ENCODE assay signal across 28 cellular contexts in the genomic region with DNA sequence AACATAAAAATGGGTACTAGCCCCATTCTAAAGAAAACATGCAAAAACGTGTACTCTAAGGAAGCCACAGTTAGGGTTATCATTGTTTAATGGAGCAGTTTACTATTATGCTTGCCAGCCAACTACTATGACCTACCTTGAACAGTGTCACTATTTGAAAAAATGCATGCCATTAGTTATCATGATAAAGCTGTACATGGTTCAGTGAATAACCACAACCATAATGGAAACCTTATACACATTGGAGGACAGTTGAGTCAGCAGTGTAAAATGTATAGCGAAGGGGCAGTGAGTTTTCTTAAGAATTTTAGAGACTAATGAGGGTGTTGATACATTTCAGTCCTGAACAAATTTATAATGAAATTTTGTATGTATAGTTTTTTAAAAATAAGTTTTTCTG.
"Had no signal": no experiment of that assay in that cellular context is flagged by ENCODE, and none has a peak within 500 bp of the region (broad histone marks: within the 10 kb centered on the region; RNA-seq: fewer than 3 reads in every experiment).

No MANE protein-coding gene starts in this region.

- H3K4me1 ChIP-seq: stomach, suprapubic skin, thyroid gland, tibial artery, tibial nerve, transverse colon, upper lobe of left lung, upper lobe of right lung, uterus, vagina had no signal

- H3K27ac Mint-ChIP-seq: stimulated activated effector memory CD8-positive, alpha-beta T cell treated with anti-CD3 and anti-CD28 coated beads, Interleukin-12 subunit alpha, Interleukin-12 subunit beta, amount 100 ng/mL, for 72 hours; stimulated activated memory B cell treated with anti-CD40 and anti-IgM and Interleukin-4, amounts not matched to agents 10 μg/mL and 1 μg/mL and 100 μg/mL, for 72 hours; stimulated activated naive B cell treated with anti-CD40 and anti-IgM and Interleukin-4, amounts not matched to agents 10 μg/mL and 1 μg/mL and 100 μg/mL, for 72 hours; stimulated activated naive CD8-positive, alpha-beta T cell treated with anti-CD3 and anti-CD28 coated beads, Interleukin-15, amount 100 ng/mL, for 72 hours; stimulated activated naive CD8-positive, alpha-beta T cell treated with anti-CD3 and anti-CD28 coated beads, Interleukin-15, Interleukin-2, amounts not matched to agents 100 ng/mL and 50 ng/mL, for 24 hours; type B pancreatic cell had no signal

- ATAC-seq: stimulated activated effector memory CD8-positive, alpha-beta T cell treated with anti-CD3 and anti-CD28 coated beads, Interleukin-12 subunit alpha, Interleukin-12 subunit beta, amount 100 ng/mL, for 72 hours; stimulated activated memory B cell treated with anti-CD40 and anti-IgM and Interleukin-4, amounts not matched to agents 10 μg/mL and 1 μg/mL and 100 μg/mL, for 72 hours; stimulated activated naive B cell treated with anti-CD40 and anti-IgM and Interleukin-4, amounts not matched to agents 10 μg/mL and 1 μg/mL and 100 μg/mL, for 72 hours; stimulated activated naive CD8-positive, alpha-beta T cell treated with anti-CD3 and anti-CD28 coated beads, Interleukin-15, amount 100 ng/mL, for 72 hours; stimulated activated naive CD8-positive, alpha-beta T cell treated with anti-CD3 and anti-CD28 coated beads, Interleukin-15, Interleukin-2, amounts not matched to agents 100 U/mL and 50 U/mL, for 24 hours; upper lobe of right lung had no signal

- H3K27me3 Mint-ChIP-seq: stimulated activated memory B cell treated with anti-CD40 and anti-IgM and Interleukin-4, amounts not matched to agents 10 μg/mL and 1 μg/mL and 100 μg/mL, for 72 hours; stimulated activated naive B cell treated with anti-CD40 and anti-IgM and Interleukin-4, amounts not matched to agents 10 μg/mL and 1 μg/mL and 100 μg/mL, for 72 hours; stimulated activated naive CD8-positive, alpha-beta T cell treated with anti-CD3 and anti-CD28 coated beads, Interleukin-15, amount 100 ng/mL, for 72 hours; stimulated activated naive CD8-positive, alpha-beta T cell treated with anti-CD3 and anti-CD28 coated beads, Interleukin-15, Interleukin-2, amounts not matched to agents 100 ng/mL and 50 ng/mL, for 24 hours had no signal

- H3K9me3 ChIP-seq: stomach, suprapubic skin, thoracic aorta, thyroid gland, tibial nerve, transverse colon, upper lobe of left lung, upper lobe of right lung, uterus, vagina had no signal

- H3K27me3 ChIP-seq: stomach, suprapubic skin, thyroid gland, tibial artery, tibial nerve, transverse colon, upper lobe of left lung, upper lobe of right lung, uterus, vagina had no signal

- H3K4me3 Mint-ChIP-seq: stimulated activated effector memory CD8-positive, alpha-beta T cell treated with anti-CD3 and anti-CD28 coated beads, Interleukin-12 subunit alpha, Interleukin-12 subunit beta, amount 100 ng/mL, for 72 hours; stimulated activated memory B cell treated with anti-CD40 and anti-IgM and Interleukin-4, amounts not matched to agents 10 μg/mL and 1 μg/mL and 100 μg/mL, for 72 hours; stimulated activated naive B cell treated with anti-CD40 and anti-IgM and Interleukin-4, amounts not matched to agents 10 μg/mL and 1 μg/mL and 100 μg/mL, for 72 hours; stimulated activated naive CD8-positive, alpha-beta T cell treated with anti-CD3 and anti-CD28 coated beads, Interleukin-15, amount 100 ng/mL, for 72 hours; stimulated activated naive CD8-positive, alpha-beta T cell treated with anti-CD3 and anti-CD28 coated beads, Interleukin-15, Interleukin-2, amounts not matched to agents 100 ng/mL and 50 ng/mL, for 24 hours; type B pancreatic cell had no signal

- FAIRE-seq: urothelium cell line had no signal

- H3K9me3 Mint-ChIP-seq: stimulated activated memory B cell treated with anti-CD40 and anti-IgM and Interleukin-4, amounts not matched to agents 10 μg/mL and 1 μg/mL and 100 μg/mL, for 72 hours; stimulated activated naive CD8-positive, alpha-beta T cell treated with anti-CD3 and anti-CD28 coated beads, Interleukin-15, Interleukin-2, amounts not matched to agents 100 ng/mL and 50 ng/mL, for 24 hours; type B pancreatic cell had no signal

- H3K4me3 ChIP-seq: stomach, suprapubic skin, thoracic aorta, thyroid gland, tibial artery, tibial nerve, transverse colon, upper lobe of left lung, upper lobe of right lung, uterus, vagina had no signal

- H3K27ac ChIP-seq: stomach, suprapubic skin, thoracic aorta, thyroid gland, tibial artery, tibial nerve, transverse colon, upper lobe of left lung, upper lobe of right lung, uterus, vagina had no signal

- DNase-seq: stimulated activated CD4-positive, alpha-beta T cell treated with anti-CD3 and anti-CD28 coated beads, Interleukin-2, amount 100 ng/mL, for 48 hours; stimulated activated CD4-positive, alpha-beta T cell treated with anti-CD3 and anti-CD28 coated beads, Interleukin-4, amount 100 ng/mL, for 1 hour; stimulated activated CD4-positive, alpha-beta T cell treated with anti-CD3 and anti-CD28 coated beads, Interleukin-4, amount 100 ng/mL, for 24 hours; stimulated activated CD4-positive, alpha-beta T cell treated with anti-CD3 and anti-CD28 coated beads, Interleukin-4, amount 100 ng/mL, for 4 hours; stimulated activated CD8-positive, alpha-beta memory T cell treated with anti-CD3 and anti-CD28 coated beads, Interleukin-4, amount 100 ng/mL, for 48 hours; stimulated activated naive B cell treated with anti-CD40 and anti-IgM and Interleukin-4, amounts not matched to agents 10 μg/mL and 1 μg/mL and 100 μg/mL, for 72 hours; stimulated activated naive CD4-positive, alpha-beta T cell; stimulated activated naive CD4-positive, alpha-beta T cell treated with Interleukin-2 at 50 U/mL for 16 hours; stimulated activated naive CD8-positive, alpha-beta T cell treated with anti-CD3 and anti-CD28 coated beads, Interleukin-15, amount 100 ng/mL, for 72 hours; stimulated activated naive CD8-positive, alpha-beta T cell treated with anti-CD3 and anti-CD28 coated beads, Interleukin-15, Interleukin-2, amounts not matched to agents 100 U/mL and 50 U/mL, for 24 hours; stomach; substantia nigra; thyroid gland; tibial artery; transverse colon; trophoblast cell; upper lobe of left lung; upper lobe of right lung; uterus had no signal

- H3K36me3 Mint-ChIP-seq: stimulated activated effector memory CD8-positive, alpha-beta T cell treated with anti-CD3 and anti-CD28 coated beads, Interleukin-12 subunit alpha, Interleukin-12 subunit beta, amount 100 ng/mL, for 72 hours; stimulated activated memory B cell treated with anti-CD40 and anti-IgM and Interleukin-4, amounts not matched to agents 10 μg/mL and 1 μg/mL and 100 μg/mL, for 72 hours; stimulated activated naive B cell treated with anti-CD40 and anti-IgM and Interleukin-4, amounts not matched to agents 10 μg/mL and 1 μg/mL and 100 μg/mL, for 72 hours; type B pancreatic cell had no signal

- H3K36me3 ChIP-seq: stomach, suprapubic skin, thoracic aorta, thyroid gland, tibial artery, tibial nerve, transverse colon, upper lobe of left lung, upper lobe of right lung, uterus, vagina had no signal

- H3K4me1 Mint-ChIP-seq: stimulated activated effector memory CD8-positive, alpha-beta T cell treated with anti-CD3 and anti-CD28 coated beads, Interleukin-12 subunit alpha, Interleukin-12 subunit beta, amount 100 ng/mL, for 72 hours; stimulated activated memory B cell treated with anti-CD40 and anti-IgM and Interleukin-4, amounts not matched to agents 10 μg/mL and 1 μg/mL and 100 μg/mL, for 72 hours; stimulated activated naive B cell treated with anti-CD40 and anti-IgM and Interleukin-4, amounts not matched to agents 10 μg/mL and 1 μg/mL and 100 μg/mL, for 72 hours; stimulated activated naive CD8-positive, alpha-beta T cell treated with anti-CD3 and anti-CD28 coated beads, Interleukin-15, amount 100 ng/mL, for 72 hours had no signal
